18 cellular contexts compared by ENCODE assay signal in genomic region chr22:49800408-49801238, GRCh38. TPM values are rescaled to one million over a fixed set of nuclear protein-coding genes. Genes with fewer than 3 reads are reported as not detected.
DNase-seq lines count a peak whose midpoint lies in the region; ATAC-seq and TF ChIP-seq lines count a peak whose summit lies in the region.
"Had no signal": no experiment of that assay in that cellular context is flagged by ENCODE, and none has a peak within 500 bp of the region (broad histone marks: within the 10 kb centered on the region; RNA-seq: fewer than 3 reads in every experiment).

No MANE protein-coding gene starts in this region.

- ATAC-seq in GM18867 (IDR thresholded peaks at IDR 0.05; ENCODE audit: unreplicated experiment): no peak

- TF ChIP-seq CTCF in adrenal gland (IDR thresholded peaks at IDR 0.05) (peak in 1 of 6 experiments; percentile 7), progenitor cell of endocrine pancreas (IDR thresholded peaks at IDR 0.05; ENCODE audit: unreplicated experiment) (no peak)

- H3K4me3 Mint-ChIP-seq in progenitor cell of endocrine pancreas (ENCODE audit: low read depth): no peak overlapping the region
- H3K4me3 Mint-ChIP-seq: activated B cell treated with CpG ODN at 0.5 μM for 24 hours; activated naive CD8-positive, alpha-beta T cell; immature natural killer cell had no signal

- no peak for TF ChIP-seq POLR2A in adrenal gland (IDR thresholded peaks at IDR 0.05)

- peaks cover 8% of the 10 kb centered on the region for H3K36me3 ChIP-seq in H7 (replicated peaks; ENCODE audit: control insufficient read depth, insufficient read depth, low read length)
- H3K36me3 ChIP-seq in adrenal gland (replicated peaks in 1 of 2): peaks cover 0 to 62% of the 10 kb centered on the region in 2 donors
- peaks cover 30% of the 10 kb centered on the region for H3K36me3 ChIP-seq in iPS-15b (ENCODE audit: control insufficient read depth, insufficient read depth, low read length)

- peaks cover 10 to 15% of the 10 kb centered on the region in 2 donors for H3K4me1 ChIP-seq in adrenal gland (replicated peaks in 1 of 2)
- no peaks in the 10 kb centered on the region for H3K4me1 ChIP-seq in iPS-15b (ENCODE audit: control insufficient read depth, insufficient read depth, low read length)

- WGBS in adrenal gland, 4 donors: 50 to 58% (median 54%) methylated on average over 15 to 29 of the region's 29 CpGs

- peak; percentile 64 for DNase-seq in H7
- DNase-seq in adrenal gland: peak in 5 of 7 donors; percentile 28 to 55 (median 47)
- no peak for DNase-seq in progenitor cell of endocrine pancreas (ENCODE audit: low spot score, unreplicated experiment)
- no peak for DNase-seq in GOT3 (lab: John Stamatoyannopoulos, UW)
- no peak for DNase-seq in stimulated activated CD4-positive, alpha-beta T cell treated with anti-CD3 and anti-CD28 coated beads, Interleukin-4, amount 100 ng/mL, for 24 hours
- no peak for DNase-seq in head of caudate nucleus
- DNase-seq: activated B cell treated with CpG ODN at 0.5 μM for 24 hours, cerebellar nuclear complex, foreskin melanocyte, immature natural killer cell, midbrain, NCI-H1092, NCI-H748 treated with DMSO at 0.1 percent for 48 hours, Peyer's patch had no signal

- peak overlapping the region in 3 of 5 donors; percentile 1 to 60 (median 57) for H3K27ac ChIP-seq in adrenal gland
- H3K27ac ChIP-seq: KMS-11, Peyer's patch had no signal

- H3K4me3 ChIP-seq in H7 (ENCODE audit: insufficient read depth, low read depth, low read length): no peak overlapping the region
- no peak overlapping the region for H3K4me3 ChIP-seq in adrenal gland
- H3K4me3 ChIP-seq in iPS-15b (ENCODE audit: low read depth, low read length): no peak overlapping the region
- H3K4me3 ChIP-seq: Peyer's patch had no signal

- H3K27me3 Mint-ChIP-seq in progenitor cell of endocrine pancreas: no peaks in the 10 kb centered on the region
- H3K27me3 Mint-ChIP-seq: activated B cell treated with CpG ODN at 0.5 μM for 24 hours; activated naive CD8-positive, alpha-beta T cell had no signal

- peak overlapping the region; percentile 84 for H3K27ac Mint-ChIP-seq in progenitor cell of endocrine pancreas
- H3K27ac Mint-ChIP-seq: activated B cell treated with CpG ODN at 0.5 μM for 24 hours; activated naive CD8-positive, alpha-beta T cell had no signal

- peak overlapping the region; percentile 47 for H3K9ac ChIP-seq in iPS-15b (ENCODE audit: low read depth, low read length)
- H3K9ac ChIP-seq: KMS-11 had no signal

- H3K27me3 ChIP-seq in H7 (ENCODE audit: control insufficient read depth, insufficient read depth, low read length) (no peaks in the 10 kb centered on the region), adrenal gland (no peaks in the 10 kb centered on the region), iPS-15b (ENCODE audit: control insufficient read depth, insufficient read depth, low read length) (no peaks in the 10 kb centered on the region)
- H3K27me3 ChIP-seq: Peyer's patch had no signal

- intact Hi-C loops in adrenal gland (cut with DNase I): no loop called here
- intact Hi-C loops in head of caudate nucleus (cut with DNase I): no loop called here

- H3K9me3 Mint-ChIP-seq in progenitor cell of endocrine pancreas (ENCODE audit: low read depth): no peaks in the 10 kb centered on the region
- H3K9me3 Mint-ChIP-seq: activated B cell treated with CpG ODN at 0.5 μM for 24 hours, immature natural killer cell had no signal

- H3K9me3 ChIP-seq in adrenal gland (replicated peaks in 1 of 3) (no peaks in the 10 kb centered on the region), iPS-15b (ENCODE audit: control insufficient read depth, insufficient read depth, low read length) (no peaks in the 10 kb centered on the region)
- H3K9me3 ChIP-seq: Peyer's patch had no signal

- H3K36me3 Mint-ChIP-seq in progenitor cell of endocrine pancreas (ENCODE audit: insufficient read depth): peaks cover 21% of the 10 kb centered on the region
- H3K36me3 Mint-ChIP-seq: activated naive CD8-positive, alpha-beta T cell had no signal

- H3K4me1 Mint-ChIP-seq in progenitor cell of endocrine pancreas (ENCODE audit: low read depth): no peaks in the 10 kb centered on the region

RNA-seq across cellular contexts. Expression of gene BRD1, which starts 27.1 kb away (rescaled TPM):
- 24.9 and 29.5 TPM in 2 replicates for total RNA-seq in H7 (2014; rRNA removed; shearing (Covaris generic))
- 10 to 100 TPM; 17.8 to 62.4 (median 28.6) TPM for total RNA-seq in adrenal gland
- 10 to 100 TPM in 2 of 3 donors, 1 to 10 TPM in 1; 9.4 to 29.8 (median 26.9) TPM for polyA plus RNA-seq in adrenal gland
- total RNA-seq in progenitor cell of endocrine pancreas: 57.3 and 65.7 TPM in 2 replicates

RNA-seq across cellular contexts. Expression of gene ZBED4, which starts 53.0 kb away (rescaled TPM):
- total RNA-seq in H7 (2014; rRNA removed; shearing (Covaris generic)): 23.1 and 25.0 TPM in 2 replicates
- total RNA-seq in adrenal gland: 1 to 10 TPM; 4.1 to 8.6 (median 6.8) TPM
- 1 to 10 TPM; 2.1 to 5.1 (median 3.0) TPM for polyA plus RNA-seq in adrenal gland
- 34.3 and 36.5 TPM in 2 replicates for total RNA-seq in progenitor cell of endocrine pancreas

Comparison
In these comparisons a context has a peak if more than half of its experiments do, and no peak if none do; other contexts are left out.
1. DNase-seq: peak in H7 (single experiment) and adrenal gland (5 of 7); none in progenitor cell of endocrine pancreas (single experiment), GOT3 (single experiment), stimulated activated CD4-positive, alpha-beta T cell treated with anti-CD3 and anti-CD28 coated beads, Interleukin-4, amount 100 ng/mL, for 24 hours (single experiment) and head of caudate nucleus (0 of 42).